9 cellular contexts compared by ENCODE assay signal in the genomic region with DNA sequence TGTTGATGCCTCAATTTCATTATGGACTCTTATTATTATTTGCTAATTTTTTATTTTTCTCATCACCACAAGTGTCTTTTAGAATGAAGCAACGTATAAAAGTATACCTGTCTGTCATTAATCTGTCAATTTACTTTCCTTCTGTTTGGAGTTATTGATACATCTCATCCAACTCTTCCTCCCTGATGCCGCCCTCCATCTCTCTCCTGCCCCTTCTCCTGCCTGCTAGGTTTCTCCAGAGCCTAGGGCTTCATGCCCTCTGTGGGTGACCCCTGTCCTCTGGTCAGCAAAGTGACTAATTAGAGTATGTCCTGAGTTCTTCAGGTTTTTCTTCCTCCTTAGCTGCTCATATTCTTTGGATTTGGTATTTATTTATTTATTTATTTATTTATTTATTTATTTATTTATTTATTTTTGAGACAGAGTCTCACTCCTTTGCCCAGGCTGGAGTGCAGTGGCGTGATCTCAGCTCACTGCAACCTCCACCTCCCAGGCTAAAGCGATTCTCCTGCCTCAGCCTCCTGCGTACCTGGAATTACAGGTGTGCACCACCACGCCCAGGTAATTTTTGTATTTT.
"Had no signal": no experiment of that assay in that cellular context is flagged by ENCODE, and none has a peak within 500 bp of the region (broad histone marks: within the 10 kb centered on the region; RNA-seq: fewer than 3 reads in every experiment).

No MANE protein-coding gene starts in this region.

- H3K27ac Mint-ChIP-seq: IgD-negative memory B cell had no signal

- H3K27ac ChIP-seq: HL-60, KMS-11 had no signal

- H3K4me3 Mint-ChIP-seq: IgD-negative memory B cell had no signal

- H3K4me1 Mint-ChIP-seq: IgD-negative memory B cell had no signal

- H3K9ac ChIP-seq: KMS-11 had no signal

- H3K36me3 Mint-ChIP-seq: IgD-negative memory B cell had no signal

- H3K4me2 ChIP-seq: KMS-11 had no signal

- H3K4me3 ChIP-seq: K562 had no signal

- H3K27me3 Mint-ChIP-seq: IgD-negative memory B cell had no signal

- DNase-seq: IMR-90, KBM-7, KG1 had no signal

- FAIRE-seq: HepG2, HTR-8/SVneo, K562 had no signal

- ATAC-seq: HepG2, K562 had no signal
